In genomic region chr14:93987815-93988476, GRCh38 we compare ENCODE assay signal across 2 cellular contexts.
A peak's percentile ranks its signal among the peaks of the same experiment; 100 is the strongest.
TF ChIP-seq lines count a peak whose summit lies in the region.

No MANE protein-coding gene starts in this region.

TF ChIP-seq in GM23338, 12 proteins besides CTCF, POLR2A, EP300 and RAD21 (continued from another document):
- TF ChIP-seq ETS1 (IDR thresholded peaks at IDR 0.05): no peak
- no peak for TF ChIP-seq REST (IDR thresholded peaks at IDR 0.05; ENCODE audit: unreplicated experiment)
- no peak for TF ChIP-seq STAT1 (IDR thresholded peaks at IDR 0.05; ENCODE audit: unreplicated experiment)
- TF ChIP-seq CREB1 (CRISPR knock-in tag; IDR thresholded peaks at IDR 0.05; ENCODE audit: low read depth): no peak
- TF ChIP-seq JUNB (IDR thresholded peaks at IDR 0.05; ENCODE audit: unreplicated experiment): no peak
- TF ChIP-seq ZNF331 (CRISPR knock-in tag; IDR thresholded peaks at IDR 0.05; ENCODE audit: low read depth): no peak
- TF ChIP-seq EZH2phosphoT487 (IDR thresholded peaks at IDR 0.05; ENCODE audit: unreplicated experiment): no peak
- TF ChIP-seq POLR2AphosphoS5 (IDR thresholded peaks at IDR 0.05; ENCODE audit: low read depth): no peak
TF ChIP-seq in GM23338: peak in this region for 0.

TF ChIP-seq in HEK293, 187 proteins besides CTCF, POLR2A, EP300 and RAD21 (continued from another document):
- TF ChIP-seq KLF17 (tag by site-specific recombination; IDR thresholded peaks at IDR 0.05) (peak; percentile 94), KLF16 (tag by site-specific recombination; IDR thresholded peaks at IDR 0.05) (no peak), SP3 (tag by site-specific recombination; IDR thresholded peaks at IDR 0.05) (peak; percentile 29; the same call in 1 of the 2 replicates), ZNF341 (tag by site-specific recombination; IDR thresholded peaks at IDR 0.05; ENCODE audit: low read depth) (no peak), HOXA7 (CRISPR knock-in tag; IDR thresholded peaks at IDR 0.05; ENCODE audit: borderline replicate concordance) (no peak), OSR2 (tag by site-specific recombination; IDR thresholded peaks at IDR 0.05) (peak; percentile 17; the same call in 1 of the 2 replicates), EGR2 (tag by site-specific recombination; IDR thresholded peaks at IDR 0.05; ENCODE audit: low read depth) (peak; percentile 58), ZNF335 (tag by site-specific recombination; conservative IDR thresholded peaks at IDR 0.05) (no peak), ZFHX2 (tag by site-specific recombination; conservative IDR thresholded peaks at IDR 0.05) (peak; percentile 35; the same call in 1 of the 2 replicates), ZNF366 (tag by site-specific recombination; conservative IDR thresholded peaks at IDR 0.05) (peak; percentile 64), ZNF274 (IDR thresholded peaks at IDR 0.05; ENCODE audit: low read length) (no peak), ZNF274 (tag by site-specific recombination; IDR thresholded peaks at IDR 0.05; ENCODE audit: borderline replicate concordance) (no peak), ZBTB7A (tag by site-specific recombination; IDR thresholded peaks at IDR 0.05; ENCODE audit: low read depth) (no peak), KLF1 (tag by site-specific recombination; IDR thresholded peaks at IDR 0.05) (peak; percentile 82)
TF ChIP-seq in HEK293: peak in this region for 10.
